9 cellular contexts compared by ENCODE assay signal in the genomic region with DNA sequence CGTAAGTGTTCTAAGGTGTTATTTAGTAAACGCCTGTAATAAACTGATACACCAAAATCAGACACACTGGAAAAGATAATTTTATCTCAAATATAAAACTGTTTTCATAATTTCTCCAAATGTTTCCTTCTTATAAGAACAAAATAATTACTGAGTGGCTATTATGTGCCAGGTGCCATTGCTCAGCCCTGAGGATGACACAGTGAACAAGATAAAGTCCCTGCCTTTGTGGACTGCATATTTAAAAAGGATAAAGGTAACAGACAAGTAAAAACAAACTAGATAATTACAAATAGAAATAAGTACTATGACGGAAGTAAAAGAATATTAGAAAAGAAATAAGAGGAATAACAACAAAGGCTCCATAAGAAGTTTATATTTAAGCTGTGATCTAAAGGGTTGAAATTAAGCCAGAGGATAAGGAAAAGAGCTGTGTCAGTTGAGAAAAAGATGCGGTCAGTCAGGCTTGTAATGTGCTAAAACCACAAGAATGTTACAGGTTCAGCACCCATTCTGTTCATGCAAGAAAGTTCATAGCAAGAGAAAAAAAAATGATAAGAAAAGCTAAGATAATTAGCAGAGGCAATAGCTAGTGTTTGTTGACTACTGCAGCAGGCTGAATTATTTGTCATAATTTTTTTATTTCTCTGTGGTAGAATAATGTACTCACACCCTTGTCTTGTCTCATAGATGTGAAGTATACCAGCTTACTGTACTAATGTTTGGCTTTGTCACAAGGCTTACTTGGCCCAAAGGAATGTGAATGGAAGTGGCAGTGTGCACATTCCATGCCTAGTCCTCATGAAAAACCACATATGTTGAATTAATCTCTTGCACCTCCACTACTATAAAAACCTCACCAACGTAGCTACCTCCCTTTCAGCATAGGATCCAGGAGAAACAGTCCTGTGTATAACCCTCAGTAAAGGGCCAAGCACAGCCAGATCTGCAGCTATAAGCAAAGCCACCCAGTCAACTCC.
DNase-seq lines count a peak whose midpoint lies in the region; ATAC-seq and TF ChIP-seq lines count a peak whose summit lies in the region.
"Had no signal": no experiment of that assay in that cellular context is flagged by ENCODE, and none has a peak within 500 bp of the region (broad histone marks: within the 10 kb centered on the region; RNA-seq: fewer than 3 reads in every experiment).

No MANE protein-coding gene starts in this region.

- peaks cover 8 to 47% (median 23%) of the 10 kb centered on the region in 11 donors for H3K9me3 Mint-ChIP-seq in naive thymus-derived CD4-positive, alpha-beta T cell
- no peaks in the 10 kb centered on the region for H3K9me3 Mint-ChIP-seq in endothelial cell (ENCODE audit: unreplicated experiment)

- peaks cover 0 to 15% (median 6%) of the 10 kb centered on the region in 5 donors for H3K36me3 Mint-ChIP-seq in naive thymus-derived CD4-positive, alpha-beta T cell
- no peaks in the 10 kb centered on the region for H3K36me3 Mint-ChIP-seq in endothelial cell (ENCODE audit: low read depth, unreplicated experiment)
- H3K36me3 Mint-ChIP-seq: T-cell had no signal

- no peak overlapping the region for H3K4me3 ChIP-seq in naive thymus-derived CD4-positive, alpha-beta T cell (ENCODE audit: low read length)

- TF ChIP-seq CTCF in endothelial cell (IDR thresholded peaks at IDR 0.05; ENCODE audit: unreplicated experiment): no peak

- CTCF ChIA-PET in naive thymus-derived CD4-positive, alpha-beta T cell (lab: Charles Lee): no interaction called here

- H3K27ac ChIP-seq in naive thymus-derived CD4-positive, alpha-beta T cell (ENCODE audit: low read depth, low read length): no peak overlapping the region

- peaks cover 0 to 8% (median 0%) of the 10 kb centered on the region in 7 donors for H3K4me1 Mint-ChIP-seq in naive thymus-derived CD4-positive, alpha-beta T cell
- no peaks in the 10 kb centered on the region for H3K4me1 Mint-ChIP-seq in endothelial cell (ENCODE audit: unreplicated experiment)

- peak; percentile 2 to 74 for DNase-seq in SW 1271 (lab: John Stamatoyannopoulos, UW)
- no peak for DNase-seq in naive thymus-derived CD4-positive, alpha-beta T cell
- DNase-seq in SK-N-DZ (ENCODE audit: low spot score): no peak
- DNase-seq in posterior cingulate gyrus: no peak
- DNase-seq in endothelial cell (ENCODE audit: low spot score): no peak
- no peak for DNase-seq in left lobe of liver (ENCODE audit: low spot score)

- POLR2A ChIA-PET in naive thymus-derived CD4-positive, alpha-beta T cell (lab: Charles Lee): interaction anchor here (0.5 kb wide), 1 partner anchor 750 kb away, joined by 3 read pairs; no protein-coding TSS in a partner anchor

- H3K4me3 Mint-ChIP-seq in naive thymus-derived CD4-positive, alpha-beta T cell: no peak overlapping the region
- H3K4me3 Mint-ChIP-seq in endothelial cell (ENCODE audit: unreplicated experiment): no peak overlapping the region
- H3K4me3 Mint-ChIP-seq: T-cell had no signal

- no peaks in the 10 kb centered on the region for H3K4me1 ChIP-seq in naive thymus-derived CD4-positive, alpha-beta T cell (ENCODE audit: control insufficient read depth in 2 of 2, insufficient read depth in 2 of 2, low read length in 2 of 2)

- no peak overlapping the region for H3K27ac Mint-ChIP-seq in naive thymus-derived CD4-positive, alpha-beta T cell
- H3K27ac Mint-ChIP-seq in endothelial cell (ENCODE audit: unreplicated experiment): no peak overlapping the region
- H3K27ac Mint-ChIP-seq: T-cell had no signal

- no peaks in the 10 kb centered on the region for H3K36me3 ChIP-seq in naive thymus-derived CD4-positive, alpha-beta T cell (ENCODE audit: control insufficient read depth in 2 of 3, insufficient read depth in 3 of 3, low read length in 3 of 3)

- peaks cover 0 to 6% (median 0%) of the 10 kb centered on the region in 3 experiments for H3K9me3 ChIP-seq in naive thymus-derived CD4-positive, alpha-beta T cell (ENCODE audit: control insufficient read depth in 2 of 3, low read length in 3 of 3)

- H3K27me3 ChIP-seq in naive thymus-derived CD4-positive, alpha-beta T cell (ENCODE audit: control insufficient read depth in 2 of 2, insufficient read depth in 2 of 2, low read length in 2 of 2): no peaks in the 10 kb centered on the region

- no peaks in the 10 kb centered on the region for H3K27me3 Mint-ChIP-seq in naive thymus-derived CD4-positive, alpha-beta T cell
- H3K27me3 Mint-ChIP-seq in endothelial cell (ENCODE audit: unreplicated experiment): no peaks in the 10 kb centered on the region
- H3K27me3 Mint-ChIP-seq: T-cell had no signal

- peak; percentile 52 for ATAC-seq in GM18861 (IDR thresholded peaks at IDR 0.05; ENCODE audit: unreplicated experiment)
- peak; percentile 58 for ATAC-seq in HG03097 (IDR thresholded peaks at IDR 0.05; ENCODE audit: low FRiP score, unreplicated experiment)
- peak; percentile 58 for ATAC-seq in naive thymus-derived CD4-positive, alpha-beta T cell
- ATAC-seq in left lobe of liver: no peak
- ATAC-seq: T-cell had no signal

- intact Hi-C loops in naive thymus-derived CD4-positive, alpha-beta T cell (cut with micrococcal nuclease): no loop called here
- intact Hi-C loops in posterior cingulate gyrus (cut with DNase I): no loop called here

Comparison
In these comparisons a context has a peak if more than half of its experiments do, and no peak if none do; other contexts are left out.
1. DNase-seq: peak in SW 1271 (2 of 2); none in naive thymus-derived CD4-positive, alpha-beta T cell (0 of 9), SK-N-DZ (single experiment), posterior cingulate gyrus (0 of 10), endothelial cell (single experiment) and left lobe of liver (single experiment).